Comparison of ENCODE assay signal across 22 cellular contexts in genomic region chr11:76695767-76696166, GRCh38.
"Had no signal": no experiment of that assay in that cellular context is flagged by ENCODE, and none has a peak within 500 bp of the region (broad histone marks: within the 10 kb centered on the region; RNA-seq: fewer than 3 reads in every experiment).

No MANE protein-coding gene starts in this region.

- H3K9me3 ChIP-seq: ascending aorta, lower lobe of right lung, neutrophil, sigmoid colon, tibial artery had no signal

- H3K4me1 ChIP-seq: ascending aorta, lower lobe of right lung, parathyroid adenoma, sigmoid colon, tibial artery had no signal

- H3K27ac Mint-ChIP-seq: activated T-helper 17 cell treated with anti-CD3 and anti-CD28 coated beads, Interleukin-2, amount 50 U/mL, for 72 hours; natural killer cell; stimulated activated naive B cell treated with anti-CD40 and anti-IgM and Interleukin-4, amounts not matched to agents 10 μg/mL and 1 μg/mL and 100 μg/mL, for 72 hours had no signal

- H3K36me3 Mint-ChIP-seq: natural killer cell; stimulated activated naive B cell treated with anti-CD40 and anti-IgM and Interleukin-4, amounts not matched to agents 10 μg/mL and 1 μg/mL and 100 μg/mL, for 72 hours had no signal

- H3K4me3 ChIP-seq: ascending aorta, coronary artery, lower lobe of right lung, sigmoid colon, tibial artery had no signal

- H3K27me3 ChIP-seq: ascending aorta, sigmoid colon, tibial artery had no signal

- H3K27ac ChIP-seq: ascending aorta, coronary artery, lower lobe of right lung, neutrophil, parathyroid adenoma, sigmoid colon, tibial artery had no signal

- FAIRE-seq: endometrium, islet of Langerhans, urothelium cell line had no signal

- ATAC-seq: activated T-helper 17 cell treated with anti-CD3 and anti-CD28 coated beads, Interleukin-2, amount 50 U/mL, for 72 hours; left colon; lower lobe of right lung; natural killer cell; stimulated activated naive B cell treated with anti-CD40 and anti-IgM and Interleukin-4, amounts not matched to agents 10 μg/mL and 1 μg/mL and 100 μg/mL, for 72 hours had no signal

- H3K36me3 ChIP-seq: ascending aorta, lower lobe of right lung, neutrophil, sigmoid colon, tibial artery had no signal

- H3K9me3 Mint-ChIP-seq: activated T-helper 17 cell treated with anti-CD3 and anti-CD28 coated beads, Interleukin-2, amount 50 U/mL, for 72 hours; central memory CD8-positive, alpha-beta T cell; natural killer cell; stimulated activated naive B cell treated with anti-CD40 and anti-IgM and Interleukin-4, amounts not matched to agents 10 μg/mL and 1 μg/mL and 100 μg/mL, for 72 hours had no signal

- H3K9ac ChIP-seq: parathyroid adenoma had no signal

- H3K79me2 ChIP-seq: parathyroid adenoma had no signal

- H2AFZ ChIP-seq: parathyroid adenoma had no signal

- H3K4me3 Mint-ChIP-seq: activated T-helper 17 cell treated with anti-CD3 and anti-CD28 coated beads, Interleukin-2, amount 50 U/mL, for 72 hours; central memory CD8-positive, alpha-beta T cell; natural killer cell; stimulated activated naive B cell treated with anti-CD40 and anti-IgM and Interleukin-4, amounts not matched to agents 10 μg/mL and 1 μg/mL and 100 μg/mL, for 72 hours had no signal

- DNase-seq: activated CD4-positive, alpha-beta T cell treated with anti-CD3 and anti-CD28 coated beads, Interleukin-2, amount 50 U/mL, for 4 hours; activated naive CD4-positive, alpha-beta T cell treated with Interleukin-2 at 50 U/mL for 16 hours; activated T-cell treated with anti-CD3 and anti-CD28 coated beads for 4 hours; foreskin melanocyte; glutamatergic neuron; left colon; lower lobe of right lung; natural killer cell; sigmoid colon; stimulated activated CD4-positive, alpha-beta T cell treated with anti-CD3 and anti-CD28 coated beads, Interleukin-4, amount 100 ng/mL, for 4 hours; stimulated activated naive B cell treated with anti-CD40 and anti-IgM and Interleukin-4, amounts not matched to agents 10 μg/mL and 1 μg/mL and 100 μg/mL, for 72 hours; substantia nigra; tibial artery had no signal
